ENCODE assay signal across 10 cellular contexts in genomic region chr17:45092932-45093430, GRCh38. TPM values are rescaled to one million over a fixed set of nuclear protein-coding genes. Genes with fewer than 3 reads are reported as not detected.
DNase-seq lines count a peak whose midpoint lies in the region; ATAC-seq and TF ChIP-seq lines count a peak whose summit lies in the region.
"Had no signal": no experiment of that assay in that cellular context is flagged by ENCODE, and none has a peak within 500 bp of the region (broad histone marks: within the 10 kb centered on the region; RNA-seq: fewer than 3 reads in every experiment).

No MANE protein-coding gene starts in this region.

- TF ChIP-seq POLR2A in upper lobe of left lung (IDR thresholded peaks at IDR 0.05) = peak in 1 of 4 donors; percentile 19

- H3K27ac ChIP-seq in upper lobe of left lung = peak overlapping the region; percentile 74 to 90 (median 82)
- H3K27ac ChIP-seq: HL-60 had no signal

- H3K4me1 ChIP-seq in upper lobe of left lung = peaks cover 17 to 28% (median 25%) of the 10 kb centered on the region in 4 donors

- in situ Hi-C loops in KBM-7 (cut with MboI; ENCODE audit: low pct_unique_long_range_greater_than_20kb, low sequenced_read_pairs) = no loop called here

- DNase-seq in NCI-H2029 (lab: John Stamatoyannopoulos, UW) (peak; percentile 67), dermis microvascular lymphatic vessel endothelial cell (ENCODE audit: low read depth in 2 of 2) (peak; percentile 81 to 97), lung microvascular endothelial cell (ENCODE audit: low read depth in 2 of 2) (peak; percentile 89 to 97), upper lobe of left lung (peak in 1 of 2 donors; percentile 92), KBM-7 (no peak), NCI-H1436 treated with DMSO at 0.1 percent for 48 hours (lab: John Stamatoyannopoulos, UW) (no peak)
- DNase-seq: central memory CD4-positive, alpha-beta T cell had no signal

- TF ChIP-seq CTCF in upper lobe of left lung (IDR thresholded peaks at IDR 0.05) = no peak

- H3K4me3 ChIP-seq in upper lobe of left lung = no peak overlapping the region

- ATAC-seq in upper lobe of left lung (ENCODE audit: low FRiP score in 2 of 2) = peak; percentile 97 to 98
- no peak for ATAC-seq in HG03354 (IDR thresholded peaks at IDR 0.05; ENCODE audit: poor library complexity, severe bottlenecking, unreplicated experiment)
- ATAC-seq in HG03460 (IDR thresholded peaks at IDR 0.05; ENCODE audit: unreplicated experiment) = no peak

- 50 to 54% methylated on average over 1 to 5 of the region's 5 CpGs for WGBS in upper lobe of left lung, 2 donors

- H3K9me3 ChIP-seq in upper lobe of left lung = no peaks in the 10 kb centered on the region

- TF ChIP-seq EP300 in upper lobe of left lung (IDR thresholded peaks at IDR 0.05) = peak in 2 of 4 donors; percentile 47 to 84

- peaks cover 38 to 98% (median 80%) of the 10 kb centered on the region in 4 donors for H3K36me3 ChIP-seq in upper lobe of left lung

- H3K27me3 ChIP-seq in upper lobe of left lung = no peaks in the 10 kb centered on the region

RNA-seq across cellular contexts. Expression of gene NMT1, which starts 31.9 kb away (rescaled TPM):
- total RNA-seq in dermis microvascular lymphatic vessel endothelial cell (82.6 and 100 TPM in 2 replicates), lung microvascular endothelial cell (42.5 and 61.3 TPM in 2 replicates), upper lobe of left lung (100 to 1,000 TPM in 3 of 6 donors, 10 to 100 TPM in 3; 55.1 to 132 (median 92.3) TPM)

RNA-seq across cellular contexts. Expression of gene PLCD3, which starts 39.3 kb away (rescaled TPM):
- 12.7 and 13.0 TPM in 2 replicates for total RNA-seq in dermis microvascular lymphatic vessel endothelial cell
- total RNA-seq in lung microvascular endothelial cell = 10.9 and 12.3 TPM in 2 replicates
- 10 to 100 TPM; 24.2 to 65.6 (median 50.6) TPM for total RNA-seq in upper lobe of left lung

RNA-seq across cellular contexts. Expression of gene DCAKD, which starts 41.5 kb away (rescaled TPM):
- total RNA-seq in dermis microvascular lymphatic vessel endothelial cell = 22.2 and 32.2 TPM in 2 replicates
- total RNA-seq in lung microvascular endothelial cell = 15.5 and 22.4 TPM in 2 replicates
- 10 to 100 TPM; 16.0 to 29.3 (median 22.2) TPM for total RNA-seq in upper lobe of left lung

RNA-seq across cellular contexts. Expression of gene ACBD4, which starts 42.5 kb away (rescaled TPM):
- total RNA-seq in dermis microvascular lymphatic vessel endothelial cell = 3.4 and 4.1 TPM in 2 replicates
- 3.2 and 3.3 TPM in 2 replicates for total RNA-seq in lung microvascular endothelial cell
- total RNA-seq in upper lobe of left lung = 10 to 100 TPM in 5 of 6 donors, 1 to 10 TPM in 1; 9.7 to 68.1 (median 23.4) TPM

RNA-seq across cellular contexts. Expression of gene HEXIM1, which starts 55.3 kb away (rescaled TPM):
- 4.9 and 8.2 TPM in 2 replicates for total RNA-seq in dermis microvascular lymphatic vessel endothelial cell
- total RNA-seq in lung microvascular endothelial cell = 4.8 and 7.1 TPM in 2 replicates
- total RNA-seq in upper lobe of left lung = 10 to 100 TPM; 19.9 to 43.8 (median 32.3) TPM

Comparison
In these comparisons a context has a peak if more than half of its experiments do, and no peak if none do; other contexts are left out.
1. DNase-seq: peak in NCI-H2029 (single experiment), dermis microvascular lymphatic vessel endothelial cell (2 of 2) and lung microvascular endothelial cell (2 of 2); none in KBM-7 (single experiment) and NCI-H1436 treated with DMSO at 0.1 percent for 48 hours (single experiment).
2. ATAC-seq: peak in upper lobe of left lung (2 of 2); none in HG03354 (single experiment) and HG03460 (single experiment).